Comparison of ENCODE assay signal across 8 cellular contexts in the genomic region with DNA sequence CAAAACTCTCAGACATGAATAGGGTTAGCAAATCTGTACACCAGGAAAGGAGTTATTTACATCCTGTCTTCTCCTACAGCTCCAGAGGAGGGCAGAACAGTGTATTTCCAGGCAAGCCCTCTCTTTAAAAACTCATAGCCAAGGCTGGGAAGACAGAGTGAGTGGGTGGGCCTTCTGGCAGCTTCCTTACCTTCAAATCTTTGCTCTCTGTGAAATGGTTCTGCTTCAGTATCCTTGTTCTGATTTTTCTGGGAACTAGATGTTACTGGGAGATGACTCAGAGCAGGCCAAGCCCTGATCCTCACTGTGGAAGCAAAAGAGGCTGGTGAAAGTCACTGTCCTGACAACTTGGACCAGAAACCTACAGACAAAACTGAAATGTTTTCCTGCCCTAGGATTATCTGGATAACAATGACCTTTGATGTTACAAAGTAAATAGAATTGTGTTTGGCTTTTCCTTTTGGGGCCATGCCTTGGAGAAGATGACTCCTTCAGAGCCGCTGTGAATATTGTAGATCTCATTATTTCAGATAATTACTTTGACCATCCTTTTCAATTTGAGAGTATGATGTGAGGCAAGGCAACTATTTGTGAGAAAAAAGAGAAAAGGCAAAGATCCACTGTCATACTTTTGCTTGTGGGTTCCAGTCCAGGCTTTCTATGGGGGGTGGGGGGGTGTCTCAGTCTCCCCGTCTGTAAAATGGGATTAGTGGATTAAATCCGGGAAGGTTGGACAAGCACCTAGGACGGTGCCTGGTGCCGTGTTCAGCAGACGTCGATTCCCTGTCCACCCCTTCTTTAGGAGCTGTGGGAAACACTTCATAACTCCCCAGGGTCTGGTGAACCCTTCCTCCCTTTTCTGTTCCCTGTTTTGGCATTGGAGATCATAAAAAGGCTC. TPM values are rescaled to one million over a fixed set of nuclear protein-coding genes. Genes with fewer than 3 reads are reported as not detected.
DNase-seq lines count a peak whose midpoint lies in the region; ATAC-seq and TF ChIP-seq lines count a peak whose summit lies in the region.

No MANE protein-coding gene starts in this region.

- no peaks in the 10 kb centered on the region for H3K36me3 ChIP-seq in esophagus muscularis mucosa

- H3K4me3 ChIP-seq in esophagus muscularis mucosa, result peak overlapping the region; percentile 64 to 80 (median 66)

- peak overlapping the region in 2 of 4 donors; percentile 40 to 52 for H3K27ac ChIP-seq in esophagus muscularis mucosa (replicated peaks in 1 of 4)

- no peak for ATAC-seq in activated T-cell treated with anti-CD3 and anti-CD28 coated beads, Interleukin-2, amount 50 U/mL, for 4 hours
- no peak for ATAC-seq in naive B cell (ENCODE audit: low read depth in 2 of 2)
- no peak for ATAC-seq in GM18873 (IDR thresholded peaks at IDR 0.05; ENCODE audit: low FRiP score, unreplicated experiment)

- no peaks in the 10 kb centered on the region for H3K27me3 ChIP-seq in esophagus muscularis mucosa

- peak overlapping the region; percentile 80 for H3K4me3 Mint-ChIP-seq in activated T-cell treated with anti-CD3 and anti-CD28 coated beads, Interleukin-2, amount 50 U/mL, for 4 hours
- H3K4me3 Mint-ChIP-seq in naive B cell, result peak overlapping the region; percentile 84 to 92 (median 86)

- no peak for TF ChIP-seq EP300 in esophagus muscularis mucosa (IDR thresholded peaks at IDR 0.05)

- TF ChIP-seq CTCF in esophagus muscularis mucosa (IDR thresholded peaks at IDR 0.05), result peak in 2 of 3 experiments; percentile 17 to 25

- no peaks in the 10 kb centered on the region for H3K36me3 Mint-ChIP-seq in activated T-cell treated with anti-CD3 and anti-CD28 coated beads, Interleukin-2, amount 50 U/mL, for 4 hours (ENCODE audit: insufficient read depth)
- H3K36me3 Mint-ChIP-seq in naive B cell, result no peaks in the 10 kb centered on the region

- intact Hi-C loops in esophagus muscularis mucosa (cut with DNase I), result no loop called here

- 85% methylated on average over 7 of the region's 7 CpGs for WGBS in esophagus muscularis mucosa

- H3K27me3 Mint-ChIP-seq in activated T-cell treated with anti-CD3 and anti-CD28 coated beads, Interleukin-2, amount 50 U/mL, for 4 hours (ENCODE audit: low read depth), result peaks cover 23% of the 10 kb centered on the region
- H3K27me3 Mint-ChIP-seq in naive B cell, result peaks cover 0 to 22% (median 4%) of the 10 kb centered on the region in 3 donors

- in situ Hi-C loops in SK-MEL-5 (cut with HindIII; ENCODE audit: low pct_unique_long_range_greater_than_20kb, low sequenced_read_pairs), result no loop called here

- TF ChIP-seq POLR2A in esophagus muscularis mucosa (IDR thresholded peaks at IDR 0.05; ENCODE audit: low read depth), result no peak

- no peaks in the 10 kb centered on the region for H3K9me3 ChIP-seq in esophagus muscularis mucosa

- DNase-seq in activated T-cell treated with anti-CD3 and anti-CD28 coated beads, Interleukin-2, amount 50 U/mL, for 4 hours, result no peak
- DNase-seq in activated T-cell treated with anti-CD3 and anti-CD28 coated beads for 4 hours, result no peak
- peak; percentile 90 for DNase-seq in SK-MEL-5 (ENCODE audit: low read depth, low spot score)
- no peak for DNase-seq in esophagus muscularis mucosa (ENCODE audit: extremely low spot score)
- no peak for DNase-seq in naive B cell
- DNase-seq in cortex of kidney (lab: John Stamatoyannopoulos, UW), result no peak
- DNase-seq in C1 segment of cervical spinal cord (lab: John Stamatoyannopoulos, UW), result no peak

- H3K9me3 Mint-ChIP-seq in activated T-cell treated with anti-CD3 and anti-CD28 coated beads, Interleukin-2, amount 50 U/mL, for 4 hours, result no peaks in the 10 kb centered on the region
- no peaks in the 10 kb centered on the region for H3K9me3 Mint-ChIP-seq in naive B cell

- peak overlapping the region in 5 of 6 donors; percentile 12 to 93 (median 85) for H3K27ac Mint-ChIP-seq in naive B cell

- peaks cover 14 to 21% (median 20%) of the 10 kb centered on the region in 4 donors for H3K4me1 ChIP-seq in esophagus muscularis mucosa

- H3K4me1 Mint-ChIP-seq in activated T-cell treated with anti-CD3 and anti-CD28 coated beads, Interleukin-2, amount 50 U/mL, for 4 hours (ENCODE audit: low read depth), result peaks cover 14% of the 10 kb centered on the region
- H3K4me1 Mint-ChIP-seq in naive B cell, result peaks cover 6 to 17% (median 10%) of the 10 kb centered on the region in 3 donors

RNA-seq across cellular contexts. Expression of a gene that starts 0.6 kb away (rescaled TPM):
- total RNA-seq in activated T-cell treated with anti-CD3 and anti-CD28 coated beads, Interleukin-2, amount 50 U/mL, for 4 hours, result 1 to 10 TPM; 5.5 to 7.0 (median 6.9) TPM
- 2,187 and 2,298 TPM in 2 replicates for total RNA-seq in SK-MEL-5 (2014; rRNA removed; shearing (Covaris generic))
- polyA plus RNA-seq in SK-MEL-5 (2015; cell fraction: cytosol; rRNA removed), result 1,483 and 1,520 TPM in 2 replicates
- 229 and 235 TPM in 2 replicates for polyA plus RNA-seq in SK-MEL-5 (2015; cell fraction: nucleus; rRNA removed)
- 1 to 10 TPM; 1.2 to 5.1 (median 4.0) TPM for total RNA-seq in esophagus muscularis mucosa
- 1 to 10 TPM in 3 of 6 donors, under 1 TPM in 3; 0.14 to 1.8 (median 1.1) TPM for polyA plus RNA-seq in naive B cell (ENCODE audit: low read depth in 6 of 6)

RNA-seq across cellular contexts. Expression of a gene that starts 19.2 kb away (rescaled TPM):
- 10 to 100 TPM; 39.8 to 66.9 (median 48.4) TPM for total RNA-seq in activated T-cell treated with anti-CD3 and anti-CD28 coated beads, Interleukin-2, amount 50 U/mL, for 4 hours
- 440 and 449 TPM in 2 replicates for total RNA-seq in SK-MEL-5 (2014; rRNA removed; shearing (Covaris generic))
- 173 and 283 TPM in 2 replicates for polyA plus RNA-seq in SK-MEL-5 (2015; cell fraction: cytosol; rRNA removed)
- 328 and 374 TPM in 2 replicates for polyA plus RNA-seq in SK-MEL-5 (2015; cell fraction: nucleus; rRNA removed)
- 10 to 100 TPM; 31.8 to 47.3 (median 36.3) TPM for total RNA-seq in esophagus muscularis mucosa
- polyA plus RNA-seq in naive B cell (ENCODE audit: low read depth in 6 of 6), result 10 to 100 TPM; 47.1 to 65.5 (median 54.0) TPM

Comparison
In these comparisons a context has a peak if more than half of its experiments do, and no peak if none do; other contexts are left out.
1. RNA of a gene that starts 0.6 kb away (total RNA-seq): 2,187 to 2,298 TPM in SK-MEL-5; 5.5 to 7.0 TPM in activated T-cell treated with anti-CD3 and anti-CD28 coated beads, Interleukin-2, amount 50 U/mL, for 4 hours and 1.2 to 5.1 TPM in esophagus muscularis mucosa; every median in the first group is over 100 times any median in the second.